Comparison of ENCODE assay signal across 12 cellular contexts in genomic region chr1:78831731-78832360, GRCh38.
A peak's percentile ranks its signal among the peaks of the same experiment; 100 is the strongest.
DNase-seq lines count a peak whose midpoint lies in the region; ATAC-seq and TF ChIP-seq lines count a peak whose summit lies in the region.
"Had no signal": no experiment of that assay in that cellular context is flagged by ENCODE, and none has a peak within 500 bp of the region (broad histone marks: within the 10 kb centered on the region; RNA-seq: fewer than 3 reads in every experiment).

No MANE protein-coding gene starts in this region.

- DNase-seq in Calu3 (peak; percentile 60), amniotic stem cell (lab: John Stamatoyannopoulos, UW) (peak; percentile 48), kidney glomerular epithelial cell (lab: John Stamatoyannopoulos, UW) (peak; percentile 63), HEK293T (ENCODE audit: extremely low spot score) (no peak), ecto neural progenitor cell (ENCODE audit: low spot score) (no peak)
- no peak for DNase-seq in stimulated activated CD4-positive, alpha-beta T cell treated with anti-CD3 and anti-CD28 coated beads, Interleukin-1b, Interleukin-23, amount 100 ng/mL, for 48 hours
- no peak for DNase-seq in activated naive CD8-positive, alpha-beta T cell treated with anti-CD3 and anti-CD28 coated beads for 36 hours
- DNase-seq: activated CD4-positive, alpha-beta T cell treated with anti-CD3 and anti-CD28 coated beads for 48 hours; DMS79; NCI-H1092 treated with DMSO at 0.1 percent for 48 hours; upper lobe of right lung had no signal

- CTCF ChIA-PET in Calu3 (lab: Charles Lee) (interaction anchor here (0.7 kb wide), 1 partner anchor 1673 kb away, joined by 3 read pairs; no protein-coding TSS in a partner anchor), HEK293T (lab: Yijun Ruan, JAX) (no interaction called here)

- intact Hi-C loops in Calu3 (cut with micrococcal nuclease; ENCODE audit: unreplicated experiment), result loop anchor here (10.0 kb wide), 1 partner anchor 207 kb away; the partner anchor contains the start of gene IFI44L

- BruUV-seq in Calu3 (replicated peaks; lab: Mats Ljungman, UMichigan), result no TSS peak

- peaks cover 10% of the 10 kb centered on the region for H3K9me3 Mint-ChIP-seq in Calu3 (ENCODE audit: low read depth, unreplicated experiment)
- no peaks in the 10 kb centered on the region for H3K9me3 Mint-ChIP-seq in activated naive CD8-positive, alpha-beta T cell treated with anti-CD3 and anti-CD28 coated beads for 36 hours

- peak overlapping the region; percentile 86 for H3K27ac Mint-ChIP-seq in Calu3 (ENCODE audit: unreplicated experiment)
- H3K27ac Mint-ChIP-seq in activated naive CD8-positive, alpha-beta T cell treated with anti-CD3 and anti-CD28 coated beads for 36 hours, result no peak overlapping the region

- no peak overlapping the region for H3K4me3 Mint-ChIP-seq in Calu3 (ENCODE audit: low read depth, unreplicated experiment)
- H3K4me3 Mint-ChIP-seq in activated naive CD8-positive, alpha-beta T cell treated with anti-CD3 and anti-CD28 coated beads for 36 hours, result no peak overlapping the region

- no peaks in the 10 kb centered on the region for H3K27me3 Mint-ChIP-seq in Calu3 (ENCODE audit: unreplicated experiment)
- no peaks in the 10 kb centered on the region for H3K27me3 Mint-ChIP-seq in activated naive CD8-positive, alpha-beta T cell treated with anti-CD3 and anti-CD28 coated beads for 36 hours

- peak; percentile 34 for ATAC-seq in HG03196 (IDR thresholded peaks at IDR 0.05; ENCODE audit: unreplicated experiment)
- ATAC-seq: upper lobe of right lung had no signal

- peaks cover 61% of the 10 kb centered on the region for H3K4me1 Mint-ChIP-seq in Calu3 (ENCODE audit: low read depth, unreplicated experiment)
- H3K4me1 Mint-ChIP-seq in activated naive CD8-positive, alpha-beta T cell treated with anti-CD3 and anti-CD28 coated beads for 36 hours, result peaks cover 15% of the 10 kb centered on the region

- TF ChIP-seq CTCF in Calu3 (IDR thresholded peaks at IDR 0.05; ENCODE audit: unreplicated experiment), result no peak

- POLR2A ChIA-PET in HEK293T (lab: Yijun Ruan, JAX), result no interaction called here

- H3K36me3 Mint-ChIP-seq in Calu3 (ENCODE audit: insufficient read depth, unreplicated experiment), result peaks cover 6% of the 10 kb centered on the region
- H3K36me3 Mint-ChIP-seq in activated naive CD8-positive, alpha-beta T cell treated with anti-CD3 and anti-CD28 coated beads for 36 hours, result no peaks in the 10 kb centered on the region

TF ChIP-seq in HEK293T, 16 proteins besides CTCF, POLR2A, EP300 and RAD21:
- TF ChIP-seq ZNF384 (IDR thresholded peaks at IDR 0.05), result no peak
- TF ChIP-seq FOXM1 (IDR thresholded peaks at IDR 0.05; ENCODE audit: borderline replicate concordance), result no peak
- TF ChIP-seq ARNT (IDR thresholded peaks at IDR 0.05), result no peak
- TF ChIP-seq FOXK2 (IDR thresholded peaks at IDR 0.05), result no peak
- TF ChIP-seq SUZ12 (IDR thresholded peaks at IDR 0.05), result no peak
- no peak for TF ChIP-seq TARDBP (IDR thresholded peaks at IDR 0.05)
- TF ChIP-seq BHLHE40 (IDR thresholded peaks at IDR 0.05; ENCODE audit: borderline replicate concordance), result no peak
- no peak for TF ChIP-seq LEF1 (IDR thresholded peaks at IDR 0.05; ENCODE audit: borderline replicate concordance)
- no peak for TF ChIP-seq FOXA1 (IDR thresholded peaks at IDR 0.05)
- TF ChIP-seq ELF4 (IDR thresholded peaks at IDR 0.05), result no peak
- TF ChIP-seq L3MBTL2 (conservative IDR thresholded peaks at IDR 0.05), result no peak
- TF ChIP-seq PKNOX1 (IDR thresholded peaks at IDR 0.05), result no peak
- TF ChIP-seq SP1 (IDR thresholded peaks at IDR 0.05), result no peak
- no peak for TF ChIP-seq HDGF (IDR thresholded peaks at IDR 0.05; ENCODE audit: borderline replicate concordance)
- TF ChIP-seq NFRKB (IDR thresholded peaks at IDR 0.05), result no peak
- no peak for TF ChIP-seq CTBP1 (IDR thresholded peaks at IDR 0.05; ENCODE audit: borderline replicate concordance)

Comparison
In these comparisons a context has a peak if more than half of its experiments do, and no peak if none do; other contexts are left out.
1. DNase-seq: peak in Calu3 (single experiment), amniotic stem cell (single experiment) and kidney glomerular epithelial cell (single experiment); none in stimulated activated CD4-positive, alpha-beta T cell treated with anti-CD3 and anti-CD28 coated beads, Interleukin-1b, Interleukin-23, amount 100 ng/mL, for 48 hours (single experiment), activated naive CD8-positive, alpha-beta T cell treated with anti-CD3 and anti-CD28 coated beads for 36 hours (single experiment), HEK293T (single experiment) and ecto neural progenitor cell (single experiment).